ENCODE assay signal across 25 cellular contexts in the genomic region with DNA sequence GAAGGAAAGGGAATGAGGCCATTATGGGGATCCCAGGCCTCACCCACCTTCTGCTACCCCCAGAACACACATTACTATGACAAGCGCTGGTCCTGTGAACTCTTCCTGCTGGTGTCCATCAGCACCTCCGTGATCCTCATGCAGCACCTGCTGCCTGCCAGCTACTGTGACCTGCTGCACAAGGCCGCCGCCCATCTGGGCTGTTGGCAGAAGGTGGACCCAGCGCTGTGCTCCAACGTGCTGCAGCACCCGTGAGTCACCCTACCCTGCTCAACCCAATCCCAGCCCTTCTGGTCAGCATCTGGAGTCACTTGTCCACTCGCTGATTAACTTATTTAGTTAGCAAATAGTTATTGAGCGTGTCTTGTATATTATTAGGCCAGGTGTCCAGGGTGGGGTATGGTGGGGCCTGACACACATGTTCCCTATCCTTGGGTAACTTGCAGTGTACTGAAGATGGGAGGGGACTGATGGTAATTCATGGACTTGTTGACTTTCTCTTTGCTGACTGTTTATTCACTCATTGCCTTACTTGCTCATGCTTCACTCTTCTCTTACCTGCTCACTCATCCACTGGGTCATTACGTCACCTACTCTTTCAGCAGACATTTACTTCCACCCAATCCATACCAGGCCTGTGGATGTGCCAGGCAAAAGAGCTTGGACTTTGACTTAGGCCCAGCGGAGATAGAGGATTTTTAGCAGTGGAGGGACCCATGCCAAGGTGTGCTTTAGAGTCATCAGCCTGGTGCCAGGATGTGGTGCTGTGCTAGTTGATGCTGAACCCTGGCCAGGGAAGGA. TPM values are rescaled to one million over a fixed set of nuclear protein-coding genes. Genes with fewer than 3 reads are reported as not detected.
A peak's percentile ranks its signal among the peaks of the same experiment; 100 is the strongest.
DNase-seq lines count a peak whose midpoint lies in the region; TF ChIP-seq lines count a peak whose summit lies in the region.
"Had no signal": no experiment of that assay in that cellular context is flagged by ENCODE, and none has a peak within 500 bp of the region (broad histone marks: within the 10 kb centered on the region; RNA-seq: fewer than 3 reads in every experiment).

No MANE protein-coding gene starts in this region.

- POLR2A ChIA-PET in MCF 10A (lab: Yijun Ruan, JAX) = interaction anchor here (2.1 kb wide), 1 partner anchor 13 kb away, joined by 8 read pairs; the partner anchor contains the start of gene KPNA6

- H3K9me3 ChIP-seq in breast epithelium = no peaks in the 10 kb centered on the region
- no peaks in the 10 kb centered on the region for H3K9me3 ChIP-seq in liver (ENCODE audit: control insufficient read depth in 4 of 4, low read length in 3 of 4)
- H3K9me3 ChIP-seq: testis had no signal

- H3K27me3 Mint-ChIP-seq in MCF 10A (ENCODE audit: insufficient read depth, unreplicated experiment) (no peaks in the 10 kb centered on the region), endothelial cell (ENCODE audit: unreplicated experiment) (peaks cover 4% of the 10 kb centered on the region), type B pancreatic cell (no peaks in the 10 kb centered on the region)
- H3K27me3 Mint-ChIP-seq: activated naive CD8-positive, alpha-beta T cell treated with anti-CD3 and anti-CD28 coated beads, Interleukin-2, amount 10 ng/mL, durations not matched to agents 7 days and 5 days; activated T-helper 17 cell treated with anti-CD3 and anti-CD28 coated beads, Interleukin-2, amount 50 U/mL, for 72 hours; CD4-positive, CD25-positive, alpha-beta regulatory T cell had no signal

- H3K27ac Mint-ChIP-seq in MCF 10A (ENCODE audit: low read depth, unreplicated experiment) (no peak overlapping the region), endothelial cell (ENCODE audit: unreplicated experiment) (no peak overlapping the region), type B pancreatic cell (peak overlapping the region; percentile 78)
- H3K27ac Mint-ChIP-seq: activated naive CD8-positive, alpha-beta T cell treated with anti-CD3 and anti-CD28 coated beads, Interleukin-2, amount 10 ng/mL, durations not matched to agents 7 days and 5 days; activated T-helper 17 cell treated with anti-CD3 and anti-CD28 coated beads, Interleukin-2, amount 50 U/mL, for 72 hours; CD4-positive, CD25-positive, alpha-beta regulatory T cell had no signal

- no peak for TF ChIP-seq CTCF in MCF 10A (IDR thresholded peaks at IDR 0.05; ENCODE audit: unreplicated experiment)
- TF ChIP-seq CTCF in breast epithelium (IDR thresholded peaks at IDR 0.05) = no peak
- TF ChIP-seq CTCF in endothelial cell (IDR thresholded peaks at IDR 0.05; ENCODE audit: unreplicated experiment) = no peak
- no peak for TF ChIP-seq CTCF in liver (IDR thresholded peaks at IDR 0.05; ENCODE audit: low read depth, low read length, missing input control)
- TF ChIP-seq CTCF in type B pancreatic cell (conservative IDR thresholded peaks at IDR 0.05) = no peak

- DNase-seq in MCF 10A (ENCODE audit: unreplicated experiment) (peak; percentile 39), breast epithelium (ENCODE audit: low spot score in 2 of 2) (no peak), endothelial cell (ENCODE audit: low spot score) (no peak), type B pancreatic cell (ENCODE audit: extremely low spot score, unreplicated experiment) (no peak), NCI-H187 (lab: John Stamatoyannopoulos, UW) (no peak), H4 (ENCODE audit: low spot score) (no peak)
- no peak for DNase-seq in activated effector memory CD4-positive, alpha-beta T cell treated with Interleukin-2 at 50 U/mL for 16 hours
- DNase-seq: activated CD4-positive, alpha-beta T cell treated with anti-CD3 and anti-CD28 coated beads, Interleukin-2, amount 50 U/mL, for 48 hours; activated CD4-positive, CD25-positive, alpha-beta regulatory T cell; activated naive CD8-positive, alpha-beta T cell treated with anti-CD3 and anti-CD28 coated beads, Interleukin-2, amount 10 ng/mL, durations not matched to agents 7 days and 5 days; CD4-positive, CD25-positive, alpha-beta regulatory T cell; cerebellar nuclear complex; dorsolateral prefrontal cortex; EL; Kasumi-1; NCI-H1930; NCI-H2227 treated with DMSO at 0.1 percent for 48 hours; NCI-H526 treated with DMSO at 0.1 percent for 48 hours; stimulated activated naive CD4-positive, alpha-beta T cell treated with Interleukin-2 at 50 U/mL for 16 hours; T-helper 1 cell; testis had no signal

- H3K36me3 ChIP-seq in breast epithelium (no peaks in the 10 kb centered on the region), liver (ENCODE audit: control insufficient read depth in 4 of 4, insufficient read depth in 3 of 4, low read depth in 1 of 4, low read length in 3 of 4) (peaks cover 1 to 21% (median 7%) of the 10 kb centered on the region in 4 donors)

- CTCF ChIA-PET in MCF 10A (lab: Yijun Ruan, JAX) = no interaction called here

- H3K9me3 Mint-ChIP-seq in MCF 10A (ENCODE audit: unreplicated experiment) (no peaks in the 10 kb centered on the region), endothelial cell (ENCODE audit: unreplicated experiment) (no peaks in the 10 kb centered on the region), type B pancreatic cell (no peaks in the 10 kb centered on the region)
- H3K9me3 Mint-ChIP-seq: activated naive CD8-positive, alpha-beta T cell treated with anti-CD3 and anti-CD28 coated beads, Interleukin-2, amount 10 ng/mL, durations not matched to agents 7 days and 5 days; activated T-helper 17 cell treated with anti-CD3 and anti-CD28 coated beads, Interleukin-2, amount 50 U/mL, for 72 hours; CD4-positive, CD25-positive, alpha-beta regulatory T cell had no signal

- H3K4me1 ChIP-seq in breast epithelium (no peaks in the 10 kb centered on the region), liver (ENCODE audit: control insufficient read depth in 4 of 4, insufficient read depth in 4 of 4, low read length in 3 of 4) (peaks cover 3 to 20% (median 14%) of the 10 kb centered on the region in 4 donors)
- H3K4me1 ChIP-seq: testis had no signal

- no peak overlapping the region for H3K27ac ChIP-seq in breast epithelium
- H3K27ac ChIP-seq in liver (ENCODE audit: low read depth in 1 of 2, low read length in 2 of 2) = peak overlapping the region; percentile 81 to 98
- H3K27ac ChIP-seq: dorsolateral prefrontal cortex, HL-60, testis had no signal

- no peak overlapping the region for H3K4me3 ChIP-seq in breast epithelium
- H3K4me3 ChIP-seq in liver (ENCODE audit: low read depth in 1 of 3, low read length in 3 of 3) = no peak overlapping the region
- H3K4me3 ChIP-seq: dorsolateral prefrontal cortex, GM12878, testis had no signal

- H3K36me3 Mint-ChIP-seq in MCF 10A (ENCODE audit: insufficient read depth, unreplicated experiment) (peaks cover 61% of the 10 kb centered on the region), endothelial cell (ENCODE audit: low read depth, unreplicated experiment) (peaks cover 30% of the 10 kb centered on the region), type B pancreatic cell (peaks cover 19% of the 10 kb centered on the region)

- no peak overlapping the region for H3K9ac ChIP-seq in liver (ENCODE audit: low read depth in 1 of 2, low read length in 2 of 2)

- BruUV-seq in MCF 10A (replicated peaks; lab: Mats Ljungman, UMichigan) = no TSS peak

- H3K4me3 Mint-ChIP-seq in MCF 10A (ENCODE audit: unreplicated experiment) (no peak overlapping the region), endothelial cell (ENCODE audit: unreplicated experiment) (peak overlapping the region; percentile 74), type B pancreatic cell (no peak overlapping the region)
- H3K4me3 Mint-ChIP-seq: activated naive CD8-positive, alpha-beta T cell treated with anti-CD3 and anti-CD28 coated beads, Interleukin-2, amount 10 ng/mL, durations not matched to agents 7 days and 5 days; activated T-helper 17 cell treated with anti-CD3 and anti-CD28 coated beads, Interleukin-2, amount 50 U/mL, for 72 hours; CD4-positive, CD25-positive, alpha-beta regulatory T cell had no signal

- H3K4me1 Mint-ChIP-seq in MCF 10A (ENCODE audit: insufficient read depth, unreplicated experiment) = no peaks in the 10 kb centered on the region
- no peaks in the 10 kb centered on the region for H3K4me1 Mint-ChIP-seq in endothelial cell (ENCODE audit: unreplicated experiment)
- H3K4me1 Mint-ChIP-seq in type B pancreatic cell (ENCODE audit: unreplicated experiment) = no peaks in the 10 kb centered on the region
- H3K4me1 Mint-ChIP-seq: activated T-helper 17 cell treated with anti-CD3 and anti-CD28 coated beads, Interleukin-2, amount 50 U/mL, for 72 hours; CD4-positive, CD25-positive, alpha-beta regulatory T cell had no signal

- intact Hi-C loops in MCF 10A (cut with micrococcal nuclease) = no loop called here
- intact Hi-C loops in breast epithelium (cut with DNase I; ENCODE audit: low total_unique reads) = no loop called here

- H3K27me3 ChIP-seq in breast epithelium (no peaks in the 10 kb centered on the region), liver (ENCODE audit: control insufficient read depth in 4 of 4, insufficient read depth in 4 of 4, low read length in 3 of 4) (no peaks in the 10 kb centered on the region)
- H3K27me3 ChIP-seq: dorsolateral prefrontal cortex, testis had no signal

- no peak for TF ChIP-seq POLR2A in breast epithelium (IDR thresholded peaks at IDR 0.05)

- 40% methylated on average over 11 of the region's 11 CpGs for WGBS in liver

- peak; percentile 49 to 59 for TF ChIP-seq RAD21 in liver (IDR thresholded peaks at IDR 0.05)

TF ChIP-seq in liver, 16 proteins besides CTCF, POLR2A, EP300 and RAD21 (continues in another document):
- TF ChIP-seq YY1 (IDR thresholded peaks at IDR 0.05) (peak; percentile 88), SP1 (IDR thresholded peaks at IDR 0.05) (peak; percentile 99), ATF3 (IDR thresholded peaks at IDR 0.05) (peak; percentile 82), RXRA (IDR thresholded peaks at IDR 0.05) (peak; percentile 78 to 80)
- TF ChIP-seq, protein P1, sequence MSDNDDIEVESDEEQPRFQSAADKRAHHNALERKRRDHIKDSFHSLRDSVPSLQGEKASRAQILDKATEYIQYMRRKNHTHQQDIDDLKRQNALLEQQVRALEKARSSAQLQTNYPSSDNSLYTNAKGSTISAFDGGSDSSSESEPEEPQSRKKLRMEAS (IDR thresholded peaks at IDR 0.05) = peak; percentile 79

RNA-seq across cellular contexts. Expression of gene KPNA6, which starts 12.9 kb away (rescaled TPM):
- total RNA-seq in MCF 10A (2022) = 86.9 and 109 TPM in 2 replicates
- 10 to 100 TPM; 35.5 to 53.1 (median 40.6) TPM for total RNA-seq in breast epithelium
- 95.3 TPM for total RNA-seq in endothelial cell (ENCODE audit: unreplicated experiment)
- total RNA-seq in liver = 10 to 100 TPM; 22.8 to 23.2 TPM
- polyA plus RNA-seq in liver = 10 to 100 TPM in 1 of 2 donors, 1 to 10 TPM in 1; 9.3 to 10.6 TPM
- 76.2 and 85.1 TPM in 2 replicates for total RNA-seq in type B pancreatic cell (ENCODE audit: low replicate concordance)
- total RNA-seq in H4 (2014; rRNA removed; shearing (Covaris generic)) = 33.8 and 33.9 TPM in 2 replicates

RNA-seq across cellular contexts. Expression of gene TMEM39B, which starts 22.2 kb away (rescaled TPM):
- 15.0 and 22.3 TPM in 2 replicates for total RNA-seq in MCF 10A (2022)
- 1 to 10 TPM; 4.2 to 6.2 (median 4.8) TPM for total RNA-seq in breast epithelium
- total RNA-seq in endothelial cell (ENCODE audit: unreplicated experiment) = 26.9 TPM
- total RNA-seq in liver = 1 to 10 TPM; 3.0 to 4.3 TPM
- 1 to 10 TPM; 7.6 to 8.1 TPM for polyA plus RNA-seq in liver
- total RNA-seq in type B pancreatic cell (ENCODE audit: low replicate concordance) = 17.2 and 23.3 TPM in 2 replicates
- total RNA-seq in H4 (2014; rRNA removed; shearing (Covaris generic)) = 8.3 and 10.2 TPM in 2 replicates

Comparison
In these comparisons a context has a peak if more than half of its experiments do, and no peak if none do; other contexts are left out.
1. H3K27ac ChIP-seq: peak in liver (2 of 2); none in breast epithelium (0 of 2).